26 cellular contexts compared by ENCODE assay signal in the genomic region with DNA sequence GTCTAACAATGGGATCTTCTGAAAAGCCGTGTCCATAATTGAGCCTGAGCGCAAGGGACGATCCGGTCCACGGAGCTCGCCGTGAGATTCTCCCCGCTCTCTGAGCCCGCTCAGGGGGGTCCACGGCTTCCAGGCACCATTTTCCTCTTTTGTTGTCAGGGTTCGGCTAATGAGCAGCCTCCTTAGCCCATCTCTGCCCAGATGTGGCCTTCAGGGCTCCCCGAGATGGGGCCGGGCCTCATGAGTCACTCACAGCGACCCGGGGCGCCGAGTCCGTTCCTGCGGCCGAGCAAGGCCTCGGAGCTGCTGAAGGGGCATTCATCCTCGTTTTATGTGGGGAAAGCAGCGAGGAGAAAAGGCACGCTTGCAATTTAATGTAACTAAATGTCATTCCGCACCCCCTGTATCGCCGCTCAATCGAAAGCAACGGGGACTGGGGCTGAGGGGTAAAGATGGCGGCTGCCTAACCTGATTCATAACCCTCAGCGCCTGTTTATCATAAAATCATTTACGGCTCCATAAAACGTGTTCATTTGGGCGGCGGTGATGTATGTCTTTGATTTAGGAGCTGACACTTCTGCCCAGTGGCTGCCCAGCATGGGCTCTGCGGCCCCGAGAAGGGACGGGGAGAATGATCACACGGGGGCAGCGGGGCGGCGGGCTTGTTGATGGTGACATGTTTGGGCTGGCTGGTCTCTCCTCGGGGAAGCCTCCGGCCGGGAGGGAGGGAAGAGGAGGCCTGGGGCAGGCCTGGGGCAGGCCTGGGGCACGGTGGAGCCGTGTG.
"Had no signal": no experiment of that assay in that cellular context is flagged by ENCODE, and none has a peak within 500 bp of the region (broad histone marks: within the 10 kb centered on the region; RNA-seq: fewer than 3 reads in every experiment).

No MANE protein-coding gene starts in this region.

- ATAC-seq: gastroesophageal sphincter; left cardiac atrium; naive thymus-derived CD8-positive, alpha-beta T cell had no signal

- H3K27ac ChIP-seq: adrenal gland, ascending aorta, brain microvascular endothelial cell, coronary artery, dorsolateral prefrontal cortex, gastroesophageal sphincter, neutrophil, ovary, prostate gland, sigmoid colon, suprapubic skin, tibial nerve had no signal

- DNase-seq: activated CD4-positive, alpha-beta T cell treated with anti-CD3 and anti-CD28 coated beads for 4 hours; activated CD4-positive, alpha-beta T cell treated with anti-CD3 and anti-CD28 coated beads, Interleukin-2, amount 50 U/mL, for 4 hours; activated effector memory CD4-positive, alpha-beta T cell treated with Interleukin-2 at 50 U/mL for 16 hours; activated naive CD4-positive, alpha-beta T cell treated with anti-CD3 and anti-CD28 coated beads for 36 hours; activated naive CD8-positive, alpha-beta T cell treated with anti-CD3 and anti-CD28 coated beads for 36 hours; adrenal gland; brain microvascular endothelial cell; effector memory CD4-positive, alpha-beta T cell; erythroblast; hippocampal formation; left cardiac atrium; naive thymus-derived CD8-positive, alpha-beta T cell; ovary; sigmoid colon; stimulated activated CD4-positive, alpha-beta T cell treated with anti-CD3 and anti-CD28 coated beads, Interleukin-15, amount 100 ng/mL, for 24 hours; stimulated activated CD4-positive, alpha-beta T cell treated with anti-CD3 and anti-CD28 coated beads, Interleukin-2, amount 100 ng/mL, for 24 hours; stimulated activated naive CD4-positive, alpha-beta T cell had no signal

- H3K36me3 ChIP-seq: adrenal gland, ascending aorta, brain microvascular endothelial cell, gastroesophageal sphincter, neutrophil, ovary, prostate gland, sigmoid colon, suprapubic skin, tibial nerve had no signal

- H3K4me1 ChIP-seq: adrenal gland, ascending aorta, gastroesophageal sphincter, prostate gland, sigmoid colon, suprapubic skin, tibial nerve had no signal

- H3K4me3 ChIP-seq: adrenal gland, ascending aorta, coronary artery, dorsolateral prefrontal cortex, gastroesophageal sphincter, ovary, prostate gland, smooth muscle cell, suprapubic skin, tibial nerve had no signal

- H3K9me3 ChIP-seq: adrenal gland, ascending aorta, gastroesophageal sphincter, neutrophil, ovary, prostate gland, sigmoid colon, suprapubic skin had no signal

- H3K27me3 ChIP-seq: adrenal gland, ascending aorta, brain microvascular endothelial cell, neutrophil, ovary, tibial nerve had no signal
